Comparison of ENCODE assay signal across 8 cellular contexts in genomic region chr22:38843201-38843715, GRCh38. TPM values are rescaled to one million over a fixed set of nuclear protein-coding genes. Genes with fewer than 3 reads are reported as not detected.
A peak's percentile ranks its signal among the peaks of the same experiment; 100 is the strongest.
DNase-seq lines count a peak whose midpoint lies in the region; ATAC-seq and TF ChIP-seq lines count a peak whose summit lies in the region.

No MANE protein-coding gene starts in this region.

- H3K9me3 Mint-ChIP-seq in GM23338 = no peaks in the 10 kb centered on the region
- H3K9me3 Mint-ChIP-seq in activated naive CD8-positive, alpha-beta T cell treated with anti-CD3 and anti-CD28 coated beads, Interleukin-2, amount 50 U/mL, for 24 hours = no peaks in the 10 kb centered on the region

- H3K36me3 ChIP-seq in GM23338 (ENCODE audit: insufficient read depth) = no peaks in the 10 kb centered on the region

- 0 out of 2 replicates have a peak, but pooled peaks cover 7% of the 10 kb centered on the region for H3K4me1 ChIP-seq in GM23338 (ENCODE audit: insufficient read depth)

- H3K27ac Mint-ChIP-seq in GM23338 = no peak overlapping the region
- H3K27ac Mint-ChIP-seq in activated naive CD8-positive, alpha-beta T cell treated with anti-CD3 and anti-CD28 coated beads, Interleukin-2, amount 50 U/mL, for 24 hours = no peak overlapping the region

- H3K4me2 ChIP-seq in GM23338 = peak overlapping the region; percentile 85

- no peak overlapping the region; the same call in 2 of the 3 replicates for H3K4me3 Mint-ChIP-seq in GM23338
- H3K4me3 Mint-ChIP-seq in activated naive CD8-positive, alpha-beta T cell treated with anti-CD3 and anti-CD28 coated beads, Interleukin-2, amount 50 U/mL, for 24 hours = no peak overlapping the region

- peaks cover 24% of the 10 kb centered on the region for H3K4me1 Mint-ChIP-seq in GM23338
- peaks cover 13% of the 10 kb centered on the region for H3K4me1 Mint-ChIP-seq in activated naive CD8-positive, alpha-beta T cell treated with anti-CD3 and anti-CD28 coated beads, Interleukin-2, amount 50 U/mL, for 24 hours

- peaks cover 52% of the 10 kb centered on the region for H3K27me3 ChIP-seq in GM23338 (ENCODE audit: insufficient read depth)

- H3K9me2 ChIP-seq in GM23338 (ENCODE audit: insufficient read depth) = no peaks in the 10 kb centered on the region

- DNase-seq in AG09309 (ENCODE audit: low read depth) (no peak), GM23338 (ENCODE audit: low spot score) (peak; percentile 73), RPMI7951 (ENCODE audit: low read depth) (peak; percentile 62), left cardiac atrium (peak; percentile 60), renal cortical epithelial cell (ENCODE audit: low read depth) (peak; percentile 39)
- DNase-seq in activated naive CD8-positive, alpha-beta T cell treated with anti-CD3 and anti-CD28 coated beads, Interleukin-2, amount 50 U/mL, for 24 hours = peak; percentile 52

- H3F3A ChIP-seq in GM23338 (replicated peaks; ENCODE audit: low read depth) = no peaks in the 10 kb centered on the region

- no peaks in the 10 kb centered on the region for H3K79me2 ChIP-seq in GM23338 (replicated peaks; ENCODE audit: insufficient read depth)

- ATAC-seq in GM23338 (peak; percentile 71), left cardiac atrium (peak; percentile 69 to 83), GM18867 (IDR thresholded peaks at IDR 0.05; ENCODE audit: unreplicated experiment) (no peak), HG03457 (IDR thresholded peaks at IDR 0.05; ENCODE audit: unreplicated experiment) (no peak)
- peak; percentile 90 for ATAC-seq in activated naive CD8-positive, alpha-beta T cell treated with anti-CD3 and anti-CD28 coated beads, Interleukin-2, amount 50 U/mL, for 24 hours

- H4K20me1 ChIP-seq in GM23338 (replicated peaks; ENCODE audit: insufficient read depth) = peaks cover 4% of the 10 kb centered on the region; the same call in 1 of the 2 replicates

- TF ChIP-seq CTCF in AG09309 (IDR thresholded peaks at IDR 0.05; ENCODE audit: control insufficient read depth, insufficient read depth, low read depth, low read length, missing control alignments) (peak; percentile 22), GM23338 (conservative IDR thresholded peaks at IDR 0.05; ENCODE audit: low read depth in 2 of 2) (peak in 1 of 2 experiments; percentile 30; a peak in 1 of 4 replicates)

- H3K27me3 Mint-ChIP-seq in GM23338 (ENCODE audit: insufficient read depth, low read depth, poor library complexity) = peaks cover 43% of the 10 kb centered on the region
- peaks cover 42% of the 10 kb centered on the region for H3K27me3 Mint-ChIP-seq in activated naive CD8-positive, alpha-beta T cell treated with anti-CD3 and anti-CD28 coated beads, Interleukin-2, amount 50 U/mL, for 24 hours

- intact Hi-C loops in left cardiac atrium (cut with DNase I) = loop anchor here in 1 of 2 donors (5.0 kb wide), 1 partner anchor 76 kb away; no protein-coding TSS in a partner anchor

- no peak overlapping the region for H3K27ac ChIP-seq in GM23338 (ENCODE audit: low read depth)

- no peaks in the 10 kb centered on the region; the same call in 2 of the 3 replicates for H3K36me3 Mint-ChIP-seq in GM23338 (ENCODE audit: low read depth)
- no peaks in the 10 kb centered on the region for H3K36me3 Mint-ChIP-seq in activated naive CD8-positive, alpha-beta T cell treated with anti-CD3 and anti-CD28 coated beads, Interleukin-2, amount 50 U/mL, for 24 hours (ENCODE audit: low read depth)

- peak overlapping the region; percentile 81 for H2AFZ ChIP-seq in GM23338

- no peak overlapping the region for H3K4me3 ChIP-seq in AG09309 (ENCODE audit: control insufficient read depth, low read depth, low read length)
- H3K4me3 ChIP-seq in GM23338 = peak overlapping the region; percentile 66

TF ChIP-seq in GM23338, 12 proteins besides CTCF, POLR2A, EP300 and RAD21 (continues in another document):
- TF ChIP-seq POLR2AphosphoS5 (IDR thresholded peaks at IDR 0.05; ENCODE audit: low read depth) = no peak
- no peak for TF ChIP-seq ZNF114 (CRISPR knock-in tag; IDR thresholded peaks at IDR 0.05)
- TF ChIP-seq ETS1 (IDR thresholded peaks at IDR 0.05) = no peak
- TF ChIP-seq ZNF331 (CRISPR knock-in tag; IDR thresholded peaks at IDR 0.05; ENCODE audit: low read depth) = no peak
- TF ChIP-seq EZH2 (IDR thresholded peaks at IDR 0.05; ENCODE audit: low read depth, unreplicated experiment) = no peak
- TF ChIP-seq, protein P1, sequence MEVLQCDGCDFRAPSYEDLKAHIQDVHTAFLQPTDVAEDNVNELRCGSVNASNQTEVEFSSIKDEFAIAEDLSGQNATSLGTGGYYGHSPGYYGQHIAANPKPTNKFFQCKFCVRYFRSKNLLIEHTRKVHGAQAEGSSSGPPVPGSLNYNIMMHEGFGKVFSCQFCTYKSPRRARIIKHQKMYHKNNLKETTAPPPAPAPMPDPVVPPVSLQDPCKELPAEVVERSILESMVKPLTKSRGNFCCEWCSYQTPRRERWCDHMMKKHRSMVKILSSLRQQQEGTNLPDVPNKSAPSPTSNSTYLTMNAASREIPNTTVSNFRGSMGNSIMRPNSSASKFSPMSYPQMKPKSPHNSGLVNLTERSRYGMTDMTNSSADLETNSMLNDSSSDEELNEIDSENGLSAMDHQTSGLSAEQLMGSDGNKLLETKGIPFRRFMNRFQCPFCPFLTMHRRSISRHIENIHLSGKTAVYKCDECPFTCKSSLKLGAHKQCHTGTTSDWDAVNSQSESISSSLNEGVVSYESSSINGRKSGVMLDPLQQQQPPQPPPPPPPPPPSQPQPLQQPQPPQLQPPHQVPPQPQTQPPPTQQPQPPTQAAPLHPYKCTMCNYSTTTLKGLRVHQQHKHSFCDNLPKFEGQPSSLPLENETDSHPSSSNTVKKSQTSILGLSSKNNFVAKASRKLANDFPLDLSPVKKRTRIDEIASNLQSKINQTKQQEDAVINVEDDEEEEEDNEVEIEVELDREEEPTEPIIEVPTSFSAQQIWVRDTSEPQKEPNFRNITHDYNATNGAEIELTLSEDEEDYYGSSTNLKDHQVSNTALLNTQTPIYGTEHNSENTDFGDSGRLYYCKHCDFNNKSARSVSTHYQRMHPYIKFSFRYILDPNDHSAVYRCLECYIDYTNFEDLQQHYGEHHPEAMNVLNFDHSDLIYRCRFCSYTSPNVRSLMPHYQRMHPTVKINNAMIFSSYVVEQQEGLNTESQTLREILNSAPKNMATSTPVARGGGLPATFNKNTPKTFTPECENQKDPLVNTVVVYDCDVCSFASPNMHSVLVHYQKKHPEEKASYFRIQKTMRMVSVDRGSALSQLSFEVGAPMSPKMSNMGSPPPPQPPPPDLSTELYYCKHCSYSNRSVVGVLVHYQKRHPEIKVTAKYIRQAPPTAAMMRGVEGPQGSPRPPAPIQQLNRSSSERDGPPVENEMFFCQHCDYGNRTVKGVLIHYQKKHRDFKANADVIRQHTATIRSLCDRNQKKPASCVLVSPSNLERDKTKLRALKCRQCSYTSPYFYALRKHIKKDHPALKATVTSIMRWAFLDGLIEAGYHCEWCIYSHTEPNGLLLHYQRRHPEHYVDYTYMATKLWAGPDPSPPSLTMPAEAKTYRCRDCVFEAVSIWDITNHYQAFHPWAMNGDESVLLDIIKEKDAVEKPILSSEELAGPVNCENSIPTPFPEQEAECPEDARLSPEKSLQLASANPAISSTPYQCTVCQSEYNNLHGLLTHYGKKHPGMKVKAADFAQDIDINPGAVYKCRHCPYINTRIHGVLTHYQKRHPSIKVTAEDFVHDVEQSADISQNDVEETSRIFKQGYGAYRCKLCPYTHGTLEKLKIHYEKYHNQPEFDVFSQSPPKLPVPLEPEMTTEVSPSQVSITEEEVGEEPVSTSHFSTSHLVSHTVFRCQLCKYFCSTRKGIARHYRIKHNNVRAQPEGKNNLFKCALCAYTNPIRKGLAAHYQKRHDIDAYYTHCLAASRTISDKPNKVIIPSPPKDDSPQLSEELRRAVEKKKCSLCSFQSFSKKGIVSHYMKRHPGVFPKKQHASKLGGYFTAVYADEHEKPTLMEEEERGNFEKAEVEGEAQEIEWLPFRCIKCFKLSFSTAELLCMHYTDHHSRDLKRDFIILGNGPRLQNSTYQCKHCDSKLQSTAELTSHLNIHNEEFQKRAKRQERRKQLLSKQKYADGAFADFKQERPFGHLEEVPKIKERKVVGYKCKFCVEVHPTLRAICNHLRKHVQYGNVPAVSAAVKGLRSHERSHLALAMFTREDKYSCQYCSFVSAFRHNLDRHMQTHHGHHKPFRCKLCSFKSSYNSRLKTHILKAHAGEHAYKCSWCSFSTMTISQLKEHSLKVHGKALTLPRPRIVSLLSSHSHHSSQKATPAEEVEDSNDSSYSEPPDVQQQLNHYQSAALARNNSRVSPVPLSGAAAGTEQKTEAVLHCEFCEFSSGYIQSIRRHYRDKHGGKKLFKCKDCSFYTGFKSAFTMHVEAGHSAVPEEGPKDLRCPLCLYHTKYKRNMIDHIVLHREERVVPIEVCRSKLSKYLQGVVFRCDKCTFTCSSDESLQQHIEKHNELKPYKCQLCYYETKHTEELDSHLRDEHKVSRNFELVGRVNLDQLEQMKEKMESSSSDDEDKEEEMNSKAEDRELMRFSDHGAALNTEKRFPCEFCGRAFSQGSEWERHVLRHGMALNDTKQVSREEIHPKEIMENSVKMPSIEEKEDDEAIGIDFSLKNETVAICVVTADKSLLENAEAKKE (CRISPR knock-in tag; IDR thresholded peaks at IDR 0.05) = no peak

RNA-seq across cellular contexts. Expression of gene NPTXR, which starts 0.6 kb away (rescaled TPM):
- 9.3 and 13.4 TPM in 2 replicates for total RNA-seq in GM23338 (2014; rRNA removed; shearing (Covaris generic))
- polyA plus RNA-seq in GM23338 (2016; fragmentation: Nextera tagmentation; extraction: Ambion mirVana) = 0.75 and 0.89 TPM in 2 replicates
- total RNA-seq in RPMI7951 (2014; rRNA removed; shearing (Covaris generic)) = 0.12 and 0.39 TPM in 2 replicates
- total RNA-seq in left cardiac atrium (10 to 100 TPM; 26.9 to 30.8 TPM), renal cortical epithelial cell (0.87 and 24.7 TPM in 2 replicates)

RNA-seq across cellular contexts. Expression of gene CBX6, which starts 28.8 kb away (rescaled TPM):
- 18.2 and 23.0 TPM in 2 replicates for total RNA-seq in GM23338 (2014; rRNA removed; shearing (Covaris generic))
- polyA plus RNA-seq in GM23338 (2016; fragmentation: Nextera tagmentation; extraction: Ambion mirVana) = 17.4 and 18.5 TPM in 2 replicates
- total RNA-seq in RPMI7951 (2014; rRNA removed; shearing (Covaris generic)) = 14.5 and 23.5 TPM in 2 replicates
- 10 to 100 TPM; 46.0 to 54.3 TPM for total RNA-seq in left cardiac atrium
- total RNA-seq in renal cortical epithelial cell = 28.3 and 62.7 TPM in 2 replicates

RNA-seq across cellular contexts. Expression of gene DNAL4, which starts 49.3 kb away (rescaled TPM):
- 10.0 and 11.3 TPM in 2 replicates for total RNA-seq in GM23338 (2014; rRNA removed; shearing (Covaris generic))
- polyA plus RNA-seq in GM23338 (2016; fragmentation: Nextera tagmentation; extraction: Ambion mirVana) = 8.7 and 9.3 TPM in 2 replicates
- 8.3 and 9.5 TPM in 2 replicates for total RNA-seq in RPMI7951 (2014; rRNA removed; shearing (Covaris generic))
- total RNA-seq in left cardiac atrium = 10 to 100 TPM in 1 of 2 donors, 1 to 10 TPM in 1; 8.8 to 10.8 TPM
- total RNA-seq in renal cortical epithelial cell = 18.2 and 33.5 TPM in 2 replicates

Comparison
In these comparisons a context has a peak if more than half of its experiments do, and no peak if none do; other contexts are left out.
1. ATAC-seq: peak in GM23338 (single experiment), activated naive CD8-positive, alpha-beta T cell treated with anti-CD3 and anti-CD28 coated beads, Interleukin-2, amount 50 U/mL, for 24 hours (single experiment) and left cardiac atrium (2 of 2); none in GM18867 (single experiment) and HG03457 (single experiment).